ENCODE assay signal across 12 cellular contexts in the genomic region with DNA sequence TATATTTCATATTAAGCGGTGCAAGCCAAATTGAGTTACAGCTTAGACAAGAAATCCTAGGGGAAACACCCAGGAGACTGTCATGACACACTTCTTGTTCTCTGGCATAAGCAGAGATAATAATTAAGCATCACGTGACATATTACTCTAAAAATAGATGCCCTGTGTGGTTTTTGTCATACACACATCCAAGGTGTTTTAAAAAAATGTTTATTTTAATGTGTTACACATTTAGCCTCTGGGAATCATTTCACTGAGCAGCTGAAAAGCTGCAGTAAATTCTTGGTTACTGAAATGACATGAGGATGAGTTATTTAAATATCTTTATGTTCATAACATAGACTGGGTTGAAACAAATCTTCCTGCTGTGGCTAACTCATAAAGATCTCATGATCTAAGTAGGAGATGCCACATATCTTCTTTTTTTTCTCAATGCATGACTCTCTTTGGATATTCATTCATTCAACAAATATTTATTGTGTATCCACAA. TPM values are rescaled to one million over a fixed set of nuclear protein-coding genes. Genes with fewer than 3 reads are reported as not detected.
DNase-seq lines count a peak whose midpoint lies in the region; ATAC-seq and TF ChIP-seq lines count a peak whose summit lies in the region.
"Had no signal": no experiment of that assay in that cellular context is flagged by ENCODE, and none has a peak within 500 bp of the region (broad histone marks: within the 10 kb centered on the region; RNA-seq: fewer than 3 reads in every experiment).

No MANE protein-coding gene starts in this region.

- CTCF ChIA-PET in RWPE1 (lab: Yijun Ruan, JAX): interaction anchor here (0.6 to 0.7 kb wide), 2 partner anchors 27 to 352 kb away, joined by 3 read pairs; no protein-coding TSS in a partner anchor

- peaks cover 0 to 3% of the 10 kb centered on the region in 2 experiments for H3K36me3 ChIP-seq in mesenchymal stem cell (ENCODE audit: control insufficient read depth in 1 of 2, insufficient read depth in 2 of 2, low read depth in 1 of 2, low read length in 2 of 2)
- H3K36me3 ChIP-seq in mucosa of descending colon (ENCODE audit: low read depth): no peaks in the 10 kb centered on the region
- H3K36me3 ChIP-seq: cardiac muscle cell had no signal

- no peaks in the 10 kb centered on the region for H3K27me3 ChIP-seq in mesenchymal stem cell (ENCODE audit: control insufficient read depth in 1 of 2, insufficient read depth in 1 of 2, low read length in 2 of 2)
- H3K27me3 ChIP-seq: cardiac muscle cell had no signal

- ATAC-seq in GM18858 (IDR thresholded peaks at IDR 0.05; ENCODE audit: unreplicated experiment): peak; percentile 55
- ATAC-seq in GM21737 (IDR thresholded peaks at IDR 0.05; ENCODE audit: unreplicated experiment): peak; percentile 60
- peak; percentile 57 for ATAC-seq in HG03571 (IDR thresholded peaks at IDR 0.05; ENCODE audit: unreplicated experiment)
- no peak for ATAC-seq in mucosa of descending colon

- TF ChIP-seq CTCF in RWPE1 (conservative IDR thresholded peaks at IDR 0.05; ENCODE audit: low read depth) (no peak), mucosa of descending colon (IDR thresholded peaks at IDR 0.05) (no peak)

- H3K4me2 ChIP-seq in mesenchymal stem cell (ENCODE audit: low read length, poor library complexity, severe bottlenecking): no peak overlapping the region

- H3K9me3 ChIP-seq in mesenchymal stem cell (ENCODE audit: control insufficient read depth, low read length) (no peaks in the 10 kb centered on the region), mucosa of descending colon (peaks cover 11% of the 10 kb centered on the region)

- POLR2A ChIA-PET in RWPE1 (lab: Yijun Ruan, JAX; ENCODE audit: low non-redundant PET): no interaction called here

- no peak overlapping the region for H2AFZ ChIP-seq in mesenchymal stem cell (ENCODE audit: low read depth, low read length)

- H3K27ac ChIP-seq in mesenchymal stem cell (ENCODE audit: low read length, poor library complexity, severe bottlenecking): no peak overlapping the region
- no peak overlapping the region for H3K27ac ChIP-seq in RWPE1
- H3K27ac ChIP-seq: cardiac muscle cell had no signal

- DNase-seq in mesenchymal stem cell (peak; percentile 74), RWPE1 (ENCODE audit: low spot score) (no peak), mesenteric fat pad (ENCODE audit: low spot score) (no peak), mucosa of descending colon (no peak), ecto neural progenitor cell (ENCODE audit: low spot score) (no peak)
- DNase-seq: HFFc6 had no signal

- H3K9ac ChIP-seq in mesenchymal stem cell (ENCODE audit: low read length): no peak overlapping the region

- intact Hi-C loops in mucosa of descending colon (cut with DNase I, micrococcal nuclease): no loop called here

- no peak overlapping the region for H3K23ac ChIP-seq in mesenchymal stem cell (ENCODE audit: low read length in 2 of 2)

- no peak overlapping the region for H4K91ac ChIP-seq in mesenchymal stem cell (ENCODE audit: low read length)

- no peak overlapping the region for H3K14ac ChIP-seq in mesenchymal stem cell (ENCODE audit: low read length in 2 of 2)

- H2AK5ac ChIP-seq in mesenchymal stem cell (ENCODE audit: low read length, severe bottlenecking): no peak overlapping the region

- H3K79me1 ChIP-seq in mesenchymal stem cell (replicated peaks; ENCODE audit: low read length, poor library complexity, severe bottlenecking): no peaks in the 10 kb centered on the region

- no peak overlapping the region for H3K18ac ChIP-seq in mesenchymal stem cell (ENCODE audit: low read depth in 1 of 2, low read length in 2 of 2)

- no peak overlapping the region for H3K4ac ChIP-seq in mesenchymal stem cell (ENCODE audit: low read depth in 1 of 2, low read length in 2 of 2)

- H4K8ac ChIP-seq in mesenchymal stem cell (ENCODE audit: low read length): no peak overlapping the region

- H2BK15ac ChIP-seq in mesenchymal stem cell (ENCODE audit: low read depth, poor library complexity, severe bottlenecking): no peak overlapping the region

- no peaks in the 10 kb centered on the region for H3K4me1 ChIP-seq in mesenchymal stem cell (ENCODE audit: control insufficient read depth, insufficient read depth, low read depth, low read length)
- H3K4me1 ChIP-seq in mucosa of descending colon (ENCODE audit: low read depth): no peaks in the 10 kb centered on the region

- no peak overlapping the region for H2BK12ac ChIP-seq in mesenchymal stem cell (ENCODE audit: low read length in 2 of 2)

- no CpG with 5 or more reads among the region's 2 CpGs for WGBS in mesenchymal stem cell

- H3K4me3 ChIP-seq in mesenchymal stem cell (ENCODE audit: insufficient read depth in 1 of 2, low read depth in 1 of 2, low read length in 2 of 2) (no peak overlapping the region), mucosa of descending colon (no peak overlapping the region)
- H3K4me3 ChIP-seq: cardiac muscle cell had no signal

- no peak overlapping the region for H2BK120ac ChIP-seq in mesenchymal stem cell (ENCODE audit: low read depth, low read length)

- no peak overlapping the region for H2BK5ac ChIP-seq in mesenchymal stem cell (ENCODE audit: low read depth, low read length, poor library complexity, severe bottlenecking)

RNA-seq across cellular contexts. Expression of a gene that starts 38.0 kb away (rescaled TPM):
- polyA plus RNA-seq in mesenchymal stem cell (2013, experiment 1 of 2): not detected
- not detected for polyA plus RNA-seq in mesenchymal stem cell (2013, experiment 2 of 2)
- total RNA-seq in mesenteric fat pad (0.32 TPM), mucosa of descending colon (under 1 TPM; 0.06 to 0.32 (median 0.14) TPM)
- total RNA-seq: HFFc6, lung microvascular endothelial cell, SK-MEL-5 had no signal
- polyA plus RNA-seq: cardiac muscle cell had no signal
